ENCODE assay signal across 9 cellular contexts in the genomic region with DNA sequence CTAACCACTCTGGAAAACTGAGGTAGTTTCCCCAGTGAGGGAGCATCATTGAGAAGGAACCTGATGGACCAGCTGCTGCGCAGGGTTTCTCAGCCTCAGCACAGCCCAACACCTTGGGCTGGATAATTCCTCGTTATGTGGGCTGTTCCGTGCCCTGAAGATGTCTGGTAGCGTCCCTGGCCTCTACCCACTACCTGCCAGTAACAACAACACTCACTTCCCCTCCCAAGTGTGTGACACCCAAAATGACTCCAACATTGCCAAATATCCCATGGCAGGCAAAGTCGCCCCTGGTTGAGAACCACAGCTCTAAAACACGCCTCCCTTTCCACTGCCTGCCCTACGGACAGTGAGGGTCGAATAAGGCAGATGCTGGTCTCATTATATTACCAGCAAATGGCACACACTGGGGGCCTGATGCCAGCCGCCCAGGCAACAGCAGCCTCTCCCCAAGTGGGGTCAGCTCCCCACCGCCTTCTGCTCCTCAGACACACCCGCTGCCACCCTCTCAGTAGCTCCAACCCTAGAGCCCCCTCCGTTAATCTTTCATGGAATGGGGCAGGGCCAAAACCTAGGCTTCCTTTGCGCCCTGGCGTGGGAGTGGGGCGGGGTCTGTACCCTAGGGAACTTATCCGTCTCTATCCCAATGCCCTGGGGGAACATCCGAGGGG. TPM values are rescaled to one million over a fixed set of nuclear protein-coding genes. Genes with fewer than 3 reads are reported as not detected.
DNase-seq lines count a peak whose midpoint lies in the region; TF ChIP-seq lines count a peak whose summit lies in the region.
"Had no signal": no experiment of that assay in that cellular context is flagged by ENCODE, and none has a peak within 500 bp of the region (broad histone marks: within the 10 kb centered on the region; RNA-seq: fewer than 3 reads in every experiment).

No MANE protein-coding gene starts in this region.

- TF ChIP-seq CTCF in GM06990 (IDR thresholded peaks at IDR 0.05; ENCODE audit: insufficient read depth, low read length, poor library complexity, severe bottlenecking) (no peak), endodermal cell (conservative IDR thresholded peaks at IDR 0.05) (no peak), parathyroid adenoma (IDR thresholded peaks at IDR 0.05) (no peak)

- no peak for DNase-seq in GM06990 (ENCODE audit: extremely low read depth, insufficient read length)
- peak; percentile 41 for DNase-seq in NOMO-1 treated with DMSO at 0.1 percent for 48 hours (lab: John Stamatoyannopoulos, UW; ENCODE audit: unreplicated experiment)
- DNase-seq in endodermal cell, result no peak
- no peak for DNase-seq in EL
- no peak for DNase-seq in iPS-NIHi11 (ENCODE audit: low spot score)
- DNase-seq in NCI-H187 treated with DMSO at 0.1 percent for 48 hours (lab: John Stamatoyannopoulos, UW), result no peak
- no peak for DNase-seq in iPS-NIHi7 (ENCODE audit: extremely low spot score)

- no peaks in the 10 kb centered on the region for H3K79me2 ChIP-seq in parathyroid adenoma

- H3K4me2 ChIP-seq in parathyroid adenoma (ENCODE audit: low read length), result peak overlapping the region; percentile 72

- H3K36me3 Mint-ChIP-seq in endodermal cell (ENCODE audit: low read depth), result no peaks in the 10 kb centered on the region

- 53 to 76% methylated on average over 6 to 17 of the region's 17 CpGs for WGBS in endodermal cell (ENCODE audit: insufficient coverage in 1 of 2, insufficient read length in 1 of 2), 2 experiments

- no peaks in the 10 kb centered on the region for H3K9me3 ChIP-seq in endodermal cell (ENCODE audit: control insufficient read depth, low read length)
- H3K9me3 ChIP-seq in parathyroid adenoma (ENCODE audit: control insufficient read depth, low read length), result no peaks in the 10 kb centered on the region

- H3K4me3 Mint-ChIP-seq in endodermal cell, result peak overlapping the region; percentile 78

- H3K4me1 ChIP-seq in endodermal cell (ENCODE audit: control insufficient read depth, insufficient read depth, low read length), result no peaks in the 10 kb centered on the region
- H3K4me1 ChIP-seq in parathyroid adenoma, result peaks cover 9% of the 10 kb centered on the region

- H3K4me1 Mint-ChIP-seq in endodermal cell, result peaks cover 45% of the 10 kb centered on the region

- H3K36me3 ChIP-seq in GM06990 (ENCODE audit: control insufficient read depth, insufficient read depth, low read length), result no peaks in the 10 kb centered on the region; the same call in 1 of the 2 replicates
- H3K36me3 ChIP-seq in endodermal cell (ENCODE audit: control insufficient read depth, insufficient read depth, low read length), result no peaks in the 10 kb centered on the region
- H3K36me3 ChIP-seq in parathyroid adenoma (ENCODE audit: control insufficient read depth, insufficient read depth, low read length), result no peaks in the 10 kb centered on the region

- peak overlapping the region; percentile 97 for H2AFZ ChIP-seq in parathyroid adenoma

- H3K27me3 ChIP-seq in GM06990 (replicated peaks; ENCODE audit: control insufficient read depth, insufficient read depth, low read length) (no peaks in the 10 kb centered on the region), endodermal cell (ENCODE audit: control insufficient read depth, insufficient read depth, low read length, poor library complexity, severe bottlenecking) (no peaks in the 10 kb centered on the region), parathyroid adenoma (ENCODE audit: control insufficient read depth, insufficient read depth, low read length) (no peaks in the 10 kb centered on the region)

- no peaks in the 10 kb centered on the region for H3K9me3 Mint-ChIP-seq in endodermal cell

- H3K27ac Mint-ChIP-seq in endodermal cell, result no peak overlapping the region

- H3K27ac ChIP-seq in endodermal cell (ENCODE audit: low read depth, low read length) (no peak overlapping the region), parathyroid adenoma (peak overlapping the region; percentile 69)

- H3K9ac ChIP-seq in endodermal cell (ENCODE audit: extremely low read depth, low read length, poor library complexity, severe bottlenecking) (peak overlapping the region; percentile 59), parathyroid adenoma (no peak overlapping the region)

- H3K4me3 ChIP-seq in GM06990 (replicated peaks; ENCODE audit: low read depth, low read length), result peak overlapping the region; percentile 93
- H3K4me3 ChIP-seq in endodermal cell (ENCODE audit: low read length), result peak overlapping the region; percentile 90
- H3K4me3 ChIP-seq in parathyroid adenoma (ENCODE audit: low read depth, low read length), result peak overlapping the region; percentile 62

- no peaks in the 10 kb centered on the region for H3K27me3 Mint-ChIP-seq in endodermal cell (ENCODE audit: insufficient read depth)

RNA-seq across cellular contexts. Expression of a gene that starts 1.0 kb away (rescaled TPM):
- 10 to 100 TPM; 28.5 to 31.1 TPM for total RNA-seq in endodermal cell
- polyA plus RNA-seq in endodermal cell (2013, experiment 1 of 2), result 6.1 TPM
- 6.0 TPM for polyA plus RNA-seq in endodermal cell (2013, experiment 2 of 2)

RNA-seq across cellular contexts. Expression of a gene that starts 32.8 kb away (rescaled TPM):
- total RNA-seq in endodermal cell, result not detected
- not detected for polyA plus RNA-seq in endodermal cell (2013, experiment 1 of 2)
- polyA plus RNA-seq in endodermal cell (2013, experiment 2 of 2), result 0.29 TPM
- total RNA-seq: LHCN-M2 had no signal

RNA-seq across cellular contexts. Expression of a gene that starts 37.3 kb away (rescaled TPM):
- 1 to 10 TPM; 2.0 to 3.4 TPM for total RNA-seq in endodermal cell
- 3.3 TPM for polyA plus RNA-seq in endodermal cell (2013, experiment 1 of 2)
- polyA plus RNA-seq in endodermal cell (2013, experiment 2 of 2), result 2.3 TPM

RNA-seq across cellular contexts. Expression of a gene that starts 39.6 kb away (rescaled TPM):
- total RNA-seq in endodermal cell, result 1 to 10 TPM; 3.2 to 4.8 TPM
- polyA plus RNA-seq in endodermal cell (2013, experiment 1 of 2), result 0.50 TPM
- polyA plus RNA-seq in endodermal cell (2013, experiment 2 of 2), result 2.2 TPM

RNA-seq across cellular contexts. Expression of a gene that starts 47.3 kb away (rescaled TPM):
- 10 to 100 TPM; 45.4 to 46.5 TPM for total RNA-seq in endodermal cell
- 41.5 TPM for polyA plus RNA-seq in endodermal cell (2013, experiment 1 of 2)
- 38.4 TPM for polyA plus RNA-seq in endodermal cell (2013, experiment 2 of 2)
